32 cellular contexts compared by ENCODE assay signal in genomic region chr4:178448372-178449040, GRCh38.
"Had no signal": no experiment of that assay in that cellular context is flagged by ENCODE, and none has a peak within 500 bp of the region (broad histone marks: within the 10 kb centered on the region; RNA-seq: fewer than 3 reads in every experiment).

No MANE protein-coding gene starts in this region.

- ATAC-seq: activated CD4-positive, alpha-beta T cell treated with anti-CD3 and anti-CD28 coated beads for 36 hours; activated CD8-positive, alpha-beta memory T cell treated with anti-CD3 and anti-CD28 coated beads, Interleukin-2, amount 10 ng/mL, durations not matched to agents 7 days and 5 days; activated CD8-positive, alpha-beta T cell treated with anti-CD3 and anti-CD28 coated beads, Interleukin-2, amount 10 ng/mL, durations not matched to agents 7 days and 5 days; effector memory CD8-positive, alpha-beta T cell; foreskin keratinocyte; gastrocnemius medialis; heart left ventricle; T-helper 17 cell had no signal

- FAIRE-seq: colon had no signal

- DNase-seq: activated CD4-positive, alpha-beta memory T cell treated with anti-CD3 and anti-CD28 coated beads for 36 hours; activated CD4-positive, alpha-beta T cell treated with anti-CD3 and anti-CD28 coated beads for 36 hours; activated CD4-positive, alpha-beta T cell treated with anti-CD3 and anti-CD28 coated beads, Interleukin-2, amount 10 ng/mL, durations not matched to agents 24 days and 14 days; activated CD4-positive, CD25-positive, alpha-beta regulatory T cell; activated CD4-positive, CD25-positive, alpha-beta regulatory T cell treated with anti-CD3 and anti-CD28 coated beads, Interleukin-2, amount 50 U/mL, for 72 hours; activated CD8-positive, alpha-beta memory T cell treated with anti-CD3 and anti-CD28 coated beads, Interleukin-2, amount 10 ng/mL, durations not matched to agents 7 days and 5 days; activated CD8-positive, alpha-beta memory T cell treated with anti-CD3 and anti-CD28 coated beads, Interleukin-2, amount 50 U/mL, for 4 hours; activated CD8-positive, alpha-beta T cell treated with anti-CD3 and anti-CD28 coated beads, Interleukin-2, amount 10 ng/mL, durations not matched to agents 7 days and 5 days; activated effector memory CD4-positive, alpha-beta T cell treated with anti-CD3 and anti-CD28 coated beads, Interleukin-2, amount 50 U/mL, for 16 hours; activated naive CD4-positive, alpha-beta T cell treated with anti-CD3 and anti-CD28 coated beads for 36 hours; activated naive CD8-positive, alpha-beta T cell treated with anti-CD3 and anti-CD28 coated beads for 36 hours; activated T-cell treated with anti-CD3 and anti-CD28 coated beads, Interleukin-2, amount 50 U/mL, for 1 hour; activated T-cell treated with anti-CD3 and anti-CD28 coated beads, Interleukin-2, amount 50 U/mL, for 48 hours; central memory CD4-positive, alpha-beta T cell; cortex of kidney; dermis blood vessel endothelial cell; effector CD4-positive, alpha-beta T cell; effector memory CD8-positive, alpha-beta T cell; erythroblast; foreskin keratinocyte; gastrocnemius medialis; glutamatergic neuron; heart left ventricle; T-helper 1 cell; T-helper 17 cell; T1000 had no signal

- H3K27me3 Mint-ChIP-seq: activated CD4-positive, alpha-beta memory T cell treated with anti-CD3 and anti-CD28 coated beads for 36 hours; activated CD4-positive, alpha-beta T cell treated with anti-CD3 and anti-CD28 coated beads for 36 hours; activated CD4-positive, alpha-beta T cell treated with anti-CD3 and anti-CD28 coated beads, Interleukin-2, amount 10 ng/mL, durations not matched to agents 24 days and 14 days; activated CD8-positive, alpha-beta memory T cell treated with anti-CD3 and anti-CD28 coated beads, Interleukin-2, amount 10 ng/mL, durations not matched to agents 7 days and 5 days; activated naive CD4-positive, alpha-beta T cell treated with anti-CD3 and anti-CD28 coated beads, Interleukin-2, amount 50 U/mL, for 24 hours; activated naive CD8-positive, alpha-beta T cell treated with anti-CD3 and anti-CD28 coated beads for 36 hours; brain; effector memory CD8-positive, alpha-beta T cell; T-helper 17 cell had no signal

- H3K27ac Mint-ChIP-seq: activated CD4-positive, alpha-beta memory T cell treated with anti-CD3 and anti-CD28 coated beads for 36 hours; activated CD4-positive, alpha-beta T cell treated with anti-CD3 and anti-CD28 coated beads for 36 hours; activated CD4-positive, alpha-beta T cell treated with anti-CD3 and anti-CD28 coated beads, Interleukin-2, amount 10 ng/mL, durations not matched to agents 24 days and 14 days; activated CD8-positive, alpha-beta memory T cell treated with anti-CD3 and anti-CD28 coated beads, Interleukin-2, amount 10 ng/mL, durations not matched to agents 7 days and 5 days; activated CD8-positive, alpha-beta T cell treated with anti-CD3 and anti-CD28 coated beads, Interleukin-2, amount 10 ng/mL, durations not matched to agents 7 days and 5 days; activated naive CD4-positive, alpha-beta T cell treated with anti-CD3 and anti-CD28 coated beads for 36 hours; activated naive CD4-positive, alpha-beta T cell treated with anti-CD3 and anti-CD28 coated beads, Interleukin-2, amount 50 U/mL, for 24 hours; activated naive CD8-positive, alpha-beta T cell treated with anti-CD3 and anti-CD28 coated beads for 36 hours; activated T-helper 1 cell treated with anti-CD3 and anti-CD28 coated beads, Interleukin-12 subunit alpha, Interleukin-12 subunit beta, Interleukin-2, Interleukin-4 antibody, amounts not matched to agents 30 ng/mL and 10 ng/mL and 1 ng/mL, durations not matched to agents 14 hours and 24 hours and 36 hours; activated T-helper 2 cell treated with anti-CD3 and anti-CD28 coated beads, Interferon-gamma antibody, Interleukin-2, Interleukin-4, amounts not matched to agents 10 μg/mL and 5 μg/mL and 100 μg/mL, durations not matched to agents 14 hours and 24 hours and 36 hours; effector memory CD8-positive, alpha-beta T cell; T-helper 17 cell; T-helper 2 cell treated with Interferon-gamma antibody and Interleukin-4, amounts not matched to agents 5 μg/mL and 100 μg/mL, for 36 hours had no signal

- H3K4me1 Mint-ChIP-seq: activated CD4-positive, alpha-beta T cell treated with anti-CD3 and anti-CD28 coated beads for 36 hours; activated CD4-positive, alpha-beta T cell treated with anti-CD3 and anti-CD28 coated beads, Interleukin-2, amount 10 ng/mL, durations not matched to agents 24 days and 14 days; activated CD8-positive, alpha-beta memory T cell treated with anti-CD3 and anti-CD28 coated beads, Interleukin-2, amount 10 ng/mL, durations not matched to agents 7 days and 5 days; activated naive CD4-positive, alpha-beta T cell treated with anti-CD3 and anti-CD28 coated beads, Interleukin-2, amount 50 U/mL, for 24 hours; activated naive CD8-positive, alpha-beta T cell treated with anti-CD3 and anti-CD28 coated beads for 36 hours; brain; T-helper 17 cell had no signal

- H3K9me3 Mint-ChIP-seq: activated CD4-positive, alpha-beta T cell treated with anti-CD3 and anti-CD28 coated beads, Interleukin-2, amount 10 ng/mL, durations not matched to agents 24 days and 14 days had no signal

- H3K4me3 Mint-ChIP-seq: activated CD4-positive, alpha-beta memory T cell treated with anti-CD3 and anti-CD28 coated beads for 36 hours; activated CD4-positive, alpha-beta T cell treated with anti-CD3 and anti-CD28 coated beads for 36 hours; activated CD4-positive, alpha-beta T cell treated with anti-CD3 and anti-CD28 coated beads, Interleukin-2, amount 10 ng/mL, durations not matched to agents 24 days and 14 days; activated CD8-positive, alpha-beta memory T cell treated with anti-CD3 and anti-CD28 coated beads, Interleukin-2, amount 10 ng/mL, durations not matched to agents 7 days and 5 days; activated CD8-positive, alpha-beta T cell treated with anti-CD3 and anti-CD28 coated beads, Interleukin-2, amount 10 ng/mL, durations not matched to agents 7 days and 5 days; activated naive CD4-positive, alpha-beta T cell treated with anti-CD3 and anti-CD28 coated beads for 36 hours; activated naive CD4-positive, alpha-beta T cell treated with anti-CD3 and anti-CD28 coated beads, Interleukin-2, amount 50 U/mL, for 24 hours; activated naive CD8-positive, alpha-beta T cell treated with anti-CD3 and anti-CD28 coated beads for 36 hours; activated T-helper 1 cell treated with anti-CD3 and anti-CD28 coated beads, Interleukin-12 subunit alpha, Interleukin-12 subunit beta, Interleukin-2, Interleukin-4 antibody, amounts not matched to agents 30 ng/mL and 10 ng/mL and 1 ng/mL, durations not matched to agents 14 hours and 24 hours and 36 hours; brain; effector memory CD8-positive, alpha-beta T cell; T-helper 17 cell; T-helper 2 cell treated with Interferon-gamma antibody and Interleukin-4, amounts not matched to agents 5 μg/mL and 100 μg/mL, for 36 hours had no signal
